25 cellular contexts compared by ENCODE assay signal in the genomic region with DNA sequence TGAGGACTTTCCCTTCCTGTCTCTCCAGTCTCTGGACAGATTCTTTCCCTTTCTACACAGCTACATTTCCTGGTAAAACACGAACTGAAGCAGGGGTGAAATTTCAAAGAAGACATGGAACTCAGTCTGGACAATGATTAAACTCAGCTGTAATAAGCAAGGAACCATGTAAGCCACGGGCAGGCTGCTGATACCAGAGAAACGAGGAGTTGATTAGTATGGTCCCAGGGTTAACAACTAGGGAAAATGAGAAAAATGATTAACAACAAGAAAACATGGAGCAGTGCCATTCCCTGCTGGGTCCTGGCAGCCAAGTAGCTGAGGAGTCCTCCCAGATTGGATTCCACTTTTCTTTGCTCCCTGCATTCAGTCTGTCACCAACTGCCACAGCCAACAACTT.
"Had no signal": no experiment of that assay in that cellular context is flagged by ENCODE, and none has a peak within 500 bp of the region (broad histone marks: within the 10 kb centered on the region; RNA-seq: fewer than 3 reads in every experiment).

No MANE protein-coding gene starts in this region.

- DNase-seq: activated CD4-positive, alpha-beta T cell treated with anti-CD3 and anti-CD28 coated beads for 48 hours; activated CD4-positive, alpha-beta T cell treated with anti-CD3 and anti-CD28 coated beads, Interleukin-2, amount 50 U/mL, for 4 hours; activated CD4-positive, CD25-positive, alpha-beta regulatory T cell treated with anti-CD3 and anti-CD28 coated beads, Interleukin-2, amount 50 U/mL, for 72 hours; activated CD8-positive, alpha-beta T cell treated with anti-CD3 and anti-CD28 coated beads, Interleukin-2, amount 10 ng/mL, durations not matched to agents 7 days and 5 days; activated effector memory CD4-positive, alpha-beta T cell treated with Interleukin-2 at 50 U/mL for 16 hours; activated naive CD4-positive, alpha-beta T cell; activated naive CD8-positive, alpha-beta T cell treated with anti-CD3 and anti-CD28 coated beads, Interleukin-2, amount 50 U/mL, for 24 hours; activated T-cell treated with anti-CD3 and anti-CD28 coated beads, Interleukin-2, amount 50 U/mL, for 24 hours; amniotic stem cell; KG1; NCI-H1048; NCI-H146; NCI-H1930; NCI-H2171; NCI-H2227 treated with DMSO at 0.1 percent for 48 hours; NCI-H510A; NCI-H69; NK-92 treated with Interleukin-12 subunit alpha and Interleukin-12 subunit beta, amount 100 ng/mL, for 24 hours; PC-9; SIG-M5; T-helper 17 cell; T-helper 9 cell had no signal

- H3K36me3 ChIP-seq: ascending aorta had no signal

- ATAC-seq: activated CD8-positive, alpha-beta T cell treated with anti-CD3 and anti-CD28 coated beads, Interleukin-2, amount 10 ng/mL, durations not matched to agents 7 days and 5 days; activated naive CD8-positive, alpha-beta T cell treated with anti-CD3 and anti-CD28 coated beads, Interleukin-2, amount 50 U/mL, for 24 hours; body of pancreas; T-helper 17 cell; WTC11 had no signal

- H3K4me3 ChIP-seq: ascending aorta, body of pancreas, PC-9 had no signal

- H3K9me3 ChIP-seq: ascending aorta, body of pancreas had no signal

- H3K27me3 ChIP-seq: ascending aorta, body of pancreas had no signal

- H3K4me1 ChIP-seq: ascending aorta, body of pancreas had no signal
